Comparison of ENCODE assay signal across 26 cellular contexts in the genomic region with DNA sequence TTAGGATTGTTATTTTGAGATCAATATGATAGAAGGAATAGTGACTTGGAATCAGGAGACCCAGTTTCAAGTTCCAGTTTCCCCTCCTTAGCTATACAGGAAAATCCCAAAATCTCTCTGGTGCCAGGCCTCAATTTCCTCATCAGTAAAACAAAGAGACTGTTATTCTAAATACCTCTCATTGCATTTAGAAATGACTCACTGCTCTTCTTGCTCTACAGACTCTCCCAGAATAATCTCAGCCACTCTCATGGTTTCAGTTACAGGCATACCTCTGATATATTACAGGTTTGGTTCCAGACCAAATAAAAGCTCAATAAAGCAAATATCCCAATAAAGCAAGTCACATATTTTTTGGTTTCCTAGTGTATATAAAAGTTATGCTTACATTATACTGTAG. TPM values are rescaled to one million over a fixed set of nuclear protein-coding genes. Genes with fewer than 3 reads are reported as not detected.
A peak's percentile ranks its signal among the peaks of the same experiment; 100 is the strongest.
DNase-seq lines count a peak whose midpoint lies in the region; ATAC-seq, FAIRE-seq and TF ChIP-seq lines count a peak whose summit lies in the region.
"Had no signal": no experiment of that assay in that cellular context is flagged by ENCODE, and none has a peak within 500 bp of the region (broad histone marks: within the 10 kb centered on the region; RNA-seq: fewer than 3 reads in every experiment).

No MANE protein-coding gene starts in this region.

- H3K9me1 ChIP-seq in keratinocyte (ENCODE audit: control insufficient read depth, extremely low read depth, insufficient read depth, low read length): no peaks in the 10 kb centered on the region

- FAIRE-seq in bronchial epithelial cell (lab: Jason Lieb, UNC): no peak
- FAIRE-seq in keratinocyte (lab: Jason Lieb, UNC): peak; percentile 46
- no peak for FAIRE-seq in D721Med (lab: Jason Lieb, UNC)
- FAIRE-seq: GM18507, TTC549 had no signal

- no peaks in the 10 kb centered on the region for H3K79me2 ChIP-seq in keratinocyte (ENCODE audit: control insufficient read depth, insufficient read depth, low read length)
- H3K79me2 ChIP-seq: parathyroid adenoma had no signal

- H3K27ac Mint-ChIP-seq in activated T-cell treated with anti-CD3 and anti-CD28 coated beads, Interleukin-2, amount 50 U/mL, for 24 hours: no peak overlapping the region
- H3K27ac Mint-ChIP-seq: activated CD4-positive, alpha-beta T cell treated with anti-CD3 and anti-CD28 coated beads for 36 hours; activated naive CD4-positive, alpha-beta T cell treated with anti-CD3 and anti-CD28 coated beads, Interleukin-2, amount 10 ng/mL, durations not matched to agents 7 days and 5 days; CD14-positive monocyte; natural killer cell treated with Interleukin-12 subunit alpha and Interleukin-12 subunit beta and Interleukin-15 and Interleukin-18, amount 100 ng/mL, for 72 hours; T-cell had no signal

- H3K27ac ChIP-seq in keratinocyte (ENCODE audit: control insufficient read depth, insufficient read depth, low read length): no peak overlapping the region
- H3K27ac ChIP-seq: esophagus muscularis mucosa, parathyroid adenoma had no signal

- H3K27me3 ChIP-seq in bronchial epithelial cell (ENCODE audit: control insufficient read depth, insufficient read depth, low read length) (no peaks in the 10 kb centered on the region), keratinocyte (ENCODE audit: control insufficient read depth, extremely low read depth, insufficient read depth, low read length) (no peaks in the 10 kb centered on the region)
- H3K27me3 ChIP-seq: esophagus muscularis mucosa had no signal

- H3K4me1 ChIP-seq in keratinocyte (ENCODE audit: control insufficient read depth, extremely low read depth, insufficient read depth, low read length): peaks cover 3% of the 10 kb centered on the region
- H3K4me1 ChIP-seq: esophagus muscularis mucosa, HAP-1, parathyroid adenoma had no signal

- no peaks in the 10 kb centered on the region for H3K36me3 ChIP-seq in bronchial epithelial cell (ENCODE audit: control insufficient read depth, insufficient read depth, low read length)
- H3K36me3 ChIP-seq in keratinocyte (ENCODE audit: control insufficient read depth in 2 of 2, extremely low read depth in 1 of 2, insufficient read depth in 2 of 2, low read length in 2 of 2): no peaks in the 10 kb centered on the region
- H3K36me3 ChIP-seq: esophagus muscularis mucosa, HAP-1 had no signal

- H3K9me3 Mint-ChIP-seq in activated T-cell treated with anti-CD3 and anti-CD28 coated beads, Interleukin-2, amount 50 U/mL, for 24 hours: peaks cover 25% of the 10 kb centered on the region

- H3K4me3 ChIP-seq in bronchial epithelial cell (ENCODE audit: low read depth, low read length): no peak overlapping the region
- no peak overlapping the region for H3K4me3 ChIP-seq in keratinocyte (ENCODE audit: control insufficient read depth in 2 of 3, extremely low read depth in 1 of 3, insufficient read depth in 2 of 3, low read depth in 1 of 3, low read length in 3 of 3)
- H3K4me3 ChIP-seq: esophagus muscularis mucosa, HAP-1 had no signal

- H4K20me1 ChIP-seq in keratinocyte (ENCODE audit: control insufficient read depth, extremely low read depth, insufficient read depth, low read length): no peaks in the 10 kb centered on the region

- H2AFZ ChIP-seq in keratinocyte (ENCODE audit: control insufficient read depth, low read length): no peak overlapping the region
- H2AFZ ChIP-seq: parathyroid adenoma had no signal

- peak; percentile 46 for DNase-seq in AG20443 (ENCODE audit: low spot score)
- DNase-seq in bronchial epithelial cell (ENCODE audit: low read depth): peak; percentile 37
- DNase-seq in keratinocyte (ENCODE audit: low read depth, low spot score): no peak
- DNase-seq in activated T-cell treated with anti-CD3 and anti-CD28 coated beads, Interleukin-2, amount 50 U/mL, for 24 hours: no peak
- no peak for DNase-seq in D721Med (ENCODE audit: insufficient read length, low spot score)
- DNase-seq in HEK293T (ENCODE audit: extremely low spot score): no peak
- DNase-seq: activated CD4-positive, alpha-beta T cell treated with anti-CD3 and anti-CD28 coated beads for 36 hours; activated naive CD4-positive, alpha-beta T cell treated with anti-CD3 and anti-CD28 coated beads, Interleukin-2, amount 10 ng/mL, durations not matched to agents 7 days and 5 days; aorta; effector memory CD4-positive, alpha-beta T cell; midbrain; NCI-H2081 treated with DMSO at 0.1 percent for 48 hours; NCI-H446; OCI-M1; substantia nigra; T-cell had no signal

- CTCF ChIA-PET in HEK293T (lab: Yijun Ruan, JAX): no interaction called here

- H3K4me3 Mint-ChIP-seq in activated T-cell treated with anti-CD3 and anti-CD28 coated beads, Interleukin-2, amount 50 U/mL, for 24 hours: no peak overlapping the region
- H3K4me3 Mint-ChIP-seq: activated CD4-positive, alpha-beta T cell treated with anti-CD3 and anti-CD28 coated beads for 36 hours; activated naive CD4-positive, alpha-beta T cell treated with anti-CD3 and anti-CD28 coated beads, Interleukin-2, amount 10 ng/mL, durations not matched to agents 7 days and 5 days; CD14-positive monocyte; natural killer cell treated with Interleukin-12 subunit alpha and Interleukin-12 subunit beta and Interleukin-15 and Interleukin-18, amount 100 ng/mL, for 72 hours; T-cell had no signal

- no peak overlapping the region for H3K4me2 ChIP-seq in keratinocyte (ENCODE audit: control insufficient read depth, extremely low read depth, insufficient read depth, low read depth, low read length)

- peak; percentile 51 for ATAC-seq in HG03354 (IDR thresholded peaks at IDR 0.05; ENCODE audit: poor library complexity, severe bottlenecking, unreplicated experiment)
- no peak for ATAC-seq in HG03135 (IDR thresholded peaks at IDR 0.05; ENCODE audit: unreplicated experiment)
- ATAC-seq: activated CD4-positive, alpha-beta T cell treated with anti-CD3 and anti-CD28 coated beads for 36 hours; left lobe of liver; natural killer cell treated with Interleukin-12 subunit alpha and Interleukin-12 subunit beta and Interleukin-15 and Interleukin-18, amount 100 ng/mL, for 72 hours; T-cell had no signal

- H3K9me3 ChIP-seq in keratinocyte (ENCODE audit: control insufficient read depth, low read depth, low read length): no peaks in the 10 kb centered on the region
- H3K9me3 ChIP-seq: esophagus muscularis mucosa, HAP-1 had no signal

- no peaks in the 10 kb centered on the region for H3K36me3 Mint-ChIP-seq in activated T-cell treated with anti-CD3 and anti-CD28 coated beads, Interleukin-2, amount 50 U/mL, for 24 hours (ENCODE audit: low read depth)
- H3K36me3 Mint-ChIP-seq: CD14-positive monocyte had no signal

- TF ChIP-seq CTCF in bronchial epithelial cell (IDR thresholded peaks at IDR 0.05; ENCODE audit: insufficient read depth, low read length, severe bottlenecking): no peak
- no peak for TF ChIP-seq CTCF in keratinocyte (optimal IDR thresholded peaks at IDR 0.05 in 1 of 3, IDR thresholded peaks at IDR 0.05 in 1 of 3, conservative IDR thresholded peaks at IDR 0.05 in 1 of 3; ENCODE audit: extremely low read depth in 1 of 3, insufficient read depth in 2 of 3, low read length in 3 of 3)
- no peak for TF ChIP-seq CTCF in D721Med (IDR thresholded peaks at IDR 0.05; ENCODE audit: insufficient read depth, missing control alignments)

- no peaks in the 10 kb centered on the region for H3K4me1 Mint-ChIP-seq in activated T-cell treated with anti-CD3 and anti-CD28 coated beads, Interleukin-2, amount 50 U/mL, for 24 hours (ENCODE audit: low read depth)
- H3K4me1 Mint-ChIP-seq: activated CD4-positive, alpha-beta T cell treated with anti-CD3 and anti-CD28 coated beads for 36 hours; activated naive CD4-positive, alpha-beta T cell treated with anti-CD3 and anti-CD28 coated beads, Interleukin-2, amount 10 ng/mL, durations not matched to agents 7 days and 5 days; CD14-positive monocyte; T-cell had no signal

- POLR2A ChIA-PET in HEK293T (lab: Yijun Ruan, JAX): no interaction called here

- no peaks in the 10 kb centered on the region for H3K27me3 Mint-ChIP-seq in activated T-cell treated with anti-CD3 and anti-CD28 coated beads, Interleukin-2, amount 50 U/mL, for 24 hours
- H3K27me3 Mint-ChIP-seq: activated CD4-positive, alpha-beta T cell treated with anti-CD3 and anti-CD28 coated beads for 36 hours; activated naive CD4-positive, alpha-beta T cell treated with anti-CD3 and anti-CD28 coated beads, Interleukin-2, amount 10 ng/mL, durations not matched to agents 7 days and 5 days; natural killer cell treated with Interleukin-12 subunit alpha and Interleukin-12 subunit beta and Interleukin-15 and Interleukin-18, amount 100 ng/mL, for 72 hours; T-cell had no signal

- dilution Hi-C loops in keratinocyte (cut with MboI; ENCODE audit: extremely low pct_ligation_motif_present, low sequenced_read_pairs): no loop called here

- no peak overlapping the region for H3K9ac ChIP-seq in keratinocyte (ENCODE audit: control insufficient read depth, extremely low read depth, insufficient read depth, low read length)
- H3K9ac ChIP-seq: parathyroid adenoma had no signal

TF ChIP-seq in HEK293T, 16 proteins besides CTCF, POLR2A, EP300 and RAD21:
- TF ChIP-seq ZNF384 (IDR thresholded peaks at IDR 0.05) (no peak), L3MBTL2 (conservative IDR thresholded peaks at IDR 0.05) (no peak), CTBP1 (IDR thresholded peaks at IDR 0.05; ENCODE audit: borderline replicate concordance) (no peak), HDGF (IDR thresholded peaks at IDR 0.05; ENCODE audit: borderline replicate concordance) (no peak), NFRKB (IDR thresholded peaks at IDR 0.05) (no peak)

RNA-seq across cellular contexts. Expression of a gene that starts 28.3 kb away (rescaled TPM):
- total RNA-seq in bronchial epithelial cell: under 0.01 and 0.13 TPM in 2 replicates
- 0.07 to 0.17 TPM (median 0.16 TPM) in 3 replicates for polyA plus RNA-seq in keratinocyte
- 0.07 TPM for polyA plus RNA-seq in keratinocyte (2011; ENCODE audit: low read depth)
- 0.03 and 0.05 TPM in 2 replicates for polyA plus RNA-seq in keratinocyte (2011; cell fraction: cytosol; rRNA removed)
- polyA plus RNA-seq in keratinocyte (2011; cell fraction: nucleus; rRNA removed): 0.66 and 0.67 TPM in 2 replicates
- polyA plus RNA-seq in keratinocyte (2012; ENCODE audit: low replicate concordance): 0.03 and 0.06 TPM in 2 replicates
- polyA minus RNA-seq in keratinocyte: 0.51 to 0.53 TPM in 2 of 3 replicates, not detected in the other
- polyA minus RNA-seq in keratinocyte (2011; cell fraction: cytosol; rRNA and poly(A)+ RNA removed): not detected
- polyA minus RNA-seq in keratinocyte (2011; cell fraction: nucleus; rRNA and poly(A)+ RNA removed): 0.74 and 1.4 TPM in 2 replicates
- polyA plus RNA-seq: aorta had no signal

Comparison
In these comparisons a context has a peak if more than half of its experiments do, and no peak if none do; other contexts are left out.
1. DNase-seq: peak in AG20443 (single experiment) and bronchial epithelial cell (single experiment); none in keratinocyte (single experiment), activated T-cell treated with anti-CD3 and anti-CD28 coated beads, Interleukin-2, amount 50 U/mL, for 24 hours (single experiment), D721Med (single experiment) and HEK293T (single experiment).